20 cellular contexts compared by ENCODE assay signal in the genomic region with DNA sequence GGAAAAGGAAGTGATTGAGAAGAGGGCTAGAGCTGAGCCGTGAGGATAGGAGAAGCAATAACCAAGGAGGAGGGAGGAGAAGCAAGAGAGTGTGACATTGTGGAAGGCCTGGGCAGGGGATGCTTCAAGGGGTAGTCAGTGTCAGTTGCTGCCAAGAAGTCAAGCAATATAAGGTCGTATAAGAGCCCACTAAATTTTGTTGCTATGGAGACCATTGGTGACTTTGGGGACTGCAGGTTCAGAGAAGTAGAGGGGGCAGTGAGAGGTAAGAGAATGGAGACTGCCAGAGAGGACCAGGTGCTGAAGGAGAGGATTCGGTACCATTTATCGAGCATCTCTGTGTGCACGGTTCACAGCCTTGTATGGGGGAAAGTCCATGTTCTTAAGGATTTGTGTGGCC. TPM values are rescaled to one million over a fixed set of nuclear protein-coding genes. Genes with fewer than 3 reads are reported as not detected.
DNase-seq lines count a peak whose midpoint lies in the region; ATAC-seq and TF ChIP-seq lines count a peak whose summit lies in the region.
"Had no signal": no experiment of that assay in that cellular context is flagged by ENCODE, and none has a peak within 500 bp of the region (broad histone marks: within the 10 kb centered on the region; RNA-seq: fewer than 3 reads in every experiment).

No MANE protein-coding gene starts in this region.

- no TSS peak for BruUV-seq in Calu3 (replicated peaks; lab: Mats Ljungman, UMichigan)

- H3K27me3 ChIP-seq in psoas muscle (ENCODE audit: insufficient read depth in 3 of 3, low read length in 2 of 3) = no peaks in the 10 kb centered on the region

- H3K4me1 ChIP-seq in psoas muscle = peaks cover 4% of the 10 kb centered on the region
- H3K4me1 ChIP-seq: Caco-2 had no signal

- H3K4me3 ChIP-seq in psoas muscle = no peak overlapping the region

- no peaks in the 10 kb centered on the region for H3K9me3 ChIP-seq in KOPT-K1 (ENCODE audit: insufficient read depth, low read length, poor library complexity, severe bottlenecking)
- no peaks in the 10 kb centered on the region for H3K9me3 ChIP-seq in psoas muscle
- H3K9me3 ChIP-seq: Caco-2, SK-N-SH had no signal

- peak; percentile 49 for DNase-seq in activated CD4-positive, alpha-beta T cell treated with anti-CD3 and anti-CD28 coated beads, Interleukin-2, amount 10 ng/mL, durations not matched to agents 24 days and 14 days
- DNase-seq in activated CD4-positive, alpha-beta T cell treated with anti-CD3 and anti-CD28 coated beads, Interleukin-2, amount 50 U/mL, for 4 hours = no peak
- DNase-seq in Calu3 (no peak), inferior parietal cortex (ENCODE audit: extremely low spot score) (no peak), psoas muscle (no peak)
- DNase-seq: Caco-2; CD4-positive, alpha-beta memory T cell; GDM1; GOT3; IMR-90; MM.1S; NCI-H1105 treated with DMSO at 0.1 percent for 48 hours; NCI-H2029 treated with DMSO at 0.1 percent for 48 hours; NCI-H2171 treated with DMSO at 0.1 percent for 48 hours; NCI-H526; SIG-M5; SK-N-SH had no signal

- H3K36me3 Mint-ChIP-seq in activated CD4-positive, alpha-beta T cell treated with anti-CD3 and anti-CD28 coated beads, Interleukin-2, amount 10 ng/mL, durations not matched to agents 24 days and 14 days (ENCODE audit: low read depth) = no peaks in the 10 kb centered on the region
- peaks cover 18% of the 10 kb centered on the region for H3K36me3 Mint-ChIP-seq in Calu3 (ENCODE audit: insufficient read depth, unreplicated experiment)
- peaks cover 7% of the 10 kb centered on the region for H3K36me3 Mint-ChIP-seq in dendritic cell treated with granulocyte-macrophage colony-stimulating factor and Interleukin-4, amounts not matched to agents 40 ng/mL and 50 ng/mL, for 4 days (ENCODE audit: low read depth)

- intact Hi-C loops in activated CD4-positive, alpha-beta T cell treated with anti-CD3 and anti-CD28 coated beads, Interleukin-2, amount 10 ng/mL, durations not matched to agents 24 days and 14 days (cut with micrococcal nuclease) = loop anchor here (5.0 kb wide), 1 partner anchor 683 kb away; a partner anchor contains a TSS
- intact Hi-C loops in Calu3 (cut with micrococcal nuclease; ENCODE audit: unreplicated experiment) (no loop called here), psoas muscle (cut with DNase I) (loop anchor here in 1 of 2 donors (5.0 kb wide), 1 partner anchor 67 kb away; a partner anchor contains a TSS)
- intact Hi-C loops in dendritic cell treated with granulocyte-macrophage colony-stimulating factor and Interleukin-4, amounts not matched to agents 40 ng/mL and 50 ng/mL, for 4 days (cut with micrococcal nuclease) = no loop called here

- H3K4me3 Mint-ChIP-seq in activated CD4-positive, alpha-beta T cell treated with anti-CD3 and anti-CD28 coated beads, Interleukin-2, amount 10 ng/mL, durations not matched to agents 24 days and 14 days = no peak overlapping the region
- H3K4me3 Mint-ChIP-seq in Calu3 (ENCODE audit: low read depth, unreplicated experiment) = no peak overlapping the region
- H3K4me3 Mint-ChIP-seq in dendritic cell treated with granulocyte-macrophage colony-stimulating factor and Interleukin-4, amounts not matched to agents 40 ng/mL and 50 ng/mL, for 4 days = no peak overlapping the region

- no peaks in the 10 kb centered on the region for H3K27me3 Mint-ChIP-seq in activated CD4-positive, alpha-beta T cell treated with anti-CD3 and anti-CD28 coated beads, Interleukin-2, amount 10 ng/mL, durations not matched to agents 24 days and 14 days
- no peaks in the 10 kb centered on the region for H3K27me3 Mint-ChIP-seq in Calu3 (ENCODE audit: unreplicated experiment)
- H3K27me3 Mint-ChIP-seq in dendritic cell treated with granulocyte-macrophage colony-stimulating factor and Interleukin-4, amounts not matched to agents 40 ng/mL and 50 ng/mL, for 4 days = peaks cover 5% of the 10 kb centered on the region
- H3K27me3 Mint-ChIP-seq: CD4-positive, alpha-beta memory T cell had no signal

- WGBS in psoas muscle, 3 donors = 68 to 78% (median 72%) methylated on average over 5 of the region's 5 CpGs

- H3K9me3 Mint-ChIP-seq in activated CD4-positive, alpha-beta T cell treated with anti-CD3 and anti-CD28 coated beads, Interleukin-2, amount 10 ng/mL, durations not matched to agents 24 days and 14 days = no peaks in the 10 kb centered on the region
- H3K9me3 Mint-ChIP-seq in Calu3 (ENCODE audit: low read depth, unreplicated experiment) = no peaks in the 10 kb centered on the region
- no peaks in the 10 kb centered on the region for H3K9me3 Mint-ChIP-seq in dendritic cell treated with granulocyte-macrophage colony-stimulating factor and Interleukin-4, amounts not matched to agents 40 ng/mL and 50 ng/mL, for 4 days

- ATAC-seq in psoas muscle = no peak
- ATAC-seq: Panc1 had no signal

- H3K27ac Mint-ChIP-seq in activated CD4-positive, alpha-beta T cell treated with anti-CD3 and anti-CD28 coated beads, Interleukin-2, amount 10 ng/mL, durations not matched to agents 24 days and 14 days = no peak overlapping the region
- H3K27ac Mint-ChIP-seq in Calu3 (ENCODE audit: unreplicated experiment) = peak overlapping the region; percentile 14
- peak overlapping the region; percentile 5 for H3K27ac Mint-ChIP-seq in dendritic cell treated with granulocyte-macrophage colony-stimulating factor and Interleukin-4, amounts not matched to agents 40 ng/mL and 50 ng/mL, for 4 days

- H3K4me1 Mint-ChIP-seq in activated CD4-positive, alpha-beta T cell treated with anti-CD3 and anti-CD28 coated beads, Interleukin-2, amount 10 ng/mL, durations not matched to agents 24 days and 14 days = peaks cover 16% of the 10 kb centered on the region
- no peaks in the 10 kb centered on the region for H3K4me1 Mint-ChIP-seq in Calu3 (ENCODE audit: low read depth, unreplicated experiment)
- H3K4me1 Mint-ChIP-seq in dendritic cell treated with granulocyte-macrophage colony-stimulating factor and Interleukin-4, amounts not matched to agents 40 ng/mL and 50 ng/mL, for 4 days (ENCODE audit: low read depth) = peaks cover 24% of the 10 kb centered on the region

- H3K36me3 ChIP-seq in KOPT-K1 (ENCODE audit: insufficient read depth, low read length) = no peaks in the 10 kb centered on the region
- peaks cover 0 to 3% of the 10 kb centered on the region in 2 donors for H3K36me3 ChIP-seq in psoas muscle (ENCODE audit: insufficient read depth in 1 of 2, low read depth in 1 of 2)

- TF ChIP-seq CTCF in Calu3 (IDR thresholded peaks at IDR 0.05; ENCODE audit: unreplicated experiment) (no peak), psoas muscle (IDR thresholded peaks at IDR 0.05) (no peak)

- CTCF ChIA-PET in Calu3 (lab: Charles Lee) = no interaction called here

- H3K27ac ChIP-seq in KOPT-K1 (ENCODE audit: low read depth, low read length, poor library complexity, severe bottlenecking) (peak overlapping the region; percentile 79), psoas muscle (no peak overlapping the region)

RNA-seq across cellular contexts. Expression of a gene that starts 3.1 kb away (rescaled TPM):
- total RNA-seq in activated CD4-positive, alpha-beta T cell treated with anti-CD3 and anti-CD28 coated beads, Interleukin-2, amount 10 ng/mL, durations not matched to agents 24 days and 14 days = 23.7 and 25.2 TPM in 2 replicates
- 20.5 and 21.8 TPM in 2 replicates for total RNA-seq in Calu3 (2022)
- 1 to 10 TPM; 5.6 to 10.0 (median 7.8) TPM for total RNA-seq in psoas muscle
- polyA plus RNA-seq in psoas muscle = 1 to 10 TPM; 6.1 to 7.1 (median 6.7) TPM

RNA-seq across cellular contexts. Expression of a gene that starts 12.0 kb away (rescaled TPM):
- 76.1 and 77.9 TPM in 2 replicates for total RNA-seq in activated CD4-positive, alpha-beta T cell treated with anti-CD3 and anti-CD28 coated beads, Interleukin-2, amount 10 ng/mL, durations not matched to agents 24 days and 14 days
- 101 and 122 TPM in 2 replicates for total RNA-seq in Calu3 (2022)
- total RNA-seq in psoas muscle = 100 to 1,000 TPM; 201 to 306 (median 238) TPM
- 100 to 1,000 TPM; 487 to 771 (median 618) TPM for polyA plus RNA-seq in psoas muscle

RNA-seq across cellular contexts. Expression of a gene that starts 12.3 kb away (rescaled TPM):
- 111 and 120 TPM in 2 replicates for total RNA-seq in activated CD4-positive, alpha-beta T cell treated with anti-CD3 and anti-CD28 coated beads, Interleukin-2, amount 10 ng/mL, durations not matched to agents 24 days and 14 days
- total RNA-seq in Calu3 (2022) (70.3 and 76.7 TPM in 2 replicates), psoas muscle (10 to 100 TPM; 53.4 to 69.0 (median 63.3) TPM)
- polyA plus RNA-seq in psoas muscle = 10 to 100 TPM; 12.7 to 58.6 (median 20.3) TPM
